Comparison of ENCODE assay signal across 1 cellular context in the genomic region with DNA sequence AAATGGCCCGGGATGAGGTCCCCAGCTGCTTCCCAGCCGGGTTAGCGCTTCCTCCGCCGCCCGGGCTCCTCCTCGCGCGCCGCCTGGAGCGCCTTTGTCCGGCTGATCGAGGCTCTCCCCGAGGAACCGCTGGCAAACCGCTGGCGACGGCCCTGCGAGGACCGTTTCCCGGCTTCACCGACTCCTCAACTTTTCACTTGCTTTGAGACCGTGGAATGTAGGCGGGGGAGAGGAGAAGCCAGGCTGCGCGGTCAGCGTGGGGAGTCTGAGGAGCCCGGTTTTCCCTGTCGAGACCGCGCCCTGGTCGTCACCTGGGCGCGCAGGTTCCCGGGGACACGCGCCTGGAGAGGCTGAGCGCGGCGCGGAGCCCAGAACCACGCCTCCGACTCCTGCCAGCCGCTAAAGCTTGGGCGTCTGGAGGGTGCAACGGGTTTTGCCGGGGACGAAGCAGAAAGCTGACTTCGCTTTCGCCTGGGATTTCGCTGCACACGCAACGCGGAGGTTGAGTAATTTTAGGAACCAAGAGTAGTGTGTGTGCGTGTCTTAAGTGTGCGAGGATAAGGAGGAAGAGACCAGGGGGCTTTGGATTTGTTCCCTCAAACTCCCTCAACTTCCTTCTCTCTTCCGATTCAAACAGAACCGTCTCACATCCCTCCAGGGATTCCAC.
A peak's percentile ranks its signal among the peaks of the same experiment; 100 is the strongest.
TF ChIP-seq lines count a peak whose summit lies in the region.

No MANE protein-coding gene starts in this region.

TF ChIP-seq in WTC11, 78 proteins besides CTCF, POLR2A, EP300 and RAD21 (continued from another document):
- TF ChIP-seq, protein P1, sequence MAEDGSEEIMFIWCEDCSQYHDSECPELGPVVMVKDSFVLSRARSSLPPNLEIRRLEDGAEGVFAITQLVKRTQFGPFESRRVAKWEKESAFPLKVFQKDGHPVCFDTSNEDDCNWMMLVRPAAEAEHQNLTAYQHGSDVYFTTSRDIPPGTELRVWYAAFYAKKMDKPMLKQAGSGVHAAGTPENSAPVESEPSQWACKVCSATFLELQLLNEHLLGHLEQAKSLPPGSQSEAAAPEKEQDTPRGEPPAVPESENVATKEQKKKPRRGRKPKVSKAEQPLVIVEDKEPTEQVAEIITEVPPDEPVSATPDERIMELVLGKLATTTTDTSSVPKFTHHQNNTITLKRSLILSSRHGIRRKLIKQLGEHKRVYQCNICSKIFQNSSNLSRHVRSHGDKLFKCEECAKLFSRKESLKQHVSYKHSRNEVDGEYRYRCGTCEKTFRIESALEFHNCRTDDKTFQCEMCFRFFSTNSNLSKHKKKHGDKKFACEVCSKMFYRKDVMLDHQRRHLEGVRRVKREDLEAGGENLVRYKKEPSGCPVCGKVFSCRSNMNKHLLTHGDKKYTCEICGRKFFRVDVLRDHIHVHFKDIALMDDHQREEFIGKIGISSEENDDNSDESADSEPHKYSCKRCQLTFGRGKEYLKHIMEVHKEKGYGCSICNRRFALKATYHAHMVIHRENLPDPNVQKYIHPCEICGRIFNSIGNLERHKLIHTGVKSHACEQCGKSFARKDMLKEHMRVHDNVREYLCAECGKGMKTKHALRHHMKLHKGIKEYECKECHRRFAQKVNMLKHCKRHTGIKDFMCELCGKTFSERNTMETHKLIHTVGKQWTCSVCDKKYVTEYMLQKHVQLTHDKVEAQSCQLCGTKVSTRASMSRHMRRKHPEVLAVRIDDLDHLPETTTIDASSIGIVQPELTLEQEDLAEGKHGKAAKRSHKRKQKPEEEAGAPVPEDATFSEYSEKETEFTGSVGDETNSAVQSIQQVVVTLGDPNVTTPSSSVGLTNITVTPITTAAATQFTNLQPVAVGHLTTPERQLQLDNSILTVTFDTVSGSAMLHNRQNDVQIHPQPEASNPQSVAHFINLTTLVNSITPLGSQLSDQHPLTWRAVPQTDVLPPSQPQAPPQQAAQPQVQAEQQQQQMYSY (CRISPR knock-in tag; IDR thresholded peaks at IDR 0.05): 0 out of 2 replicates have a peak, but pooled peaks have one; percentile 6
- no peak for TF ChIP-seq ATF2 (CRISPR knock-in tag; IDR thresholded peaks at IDR 0.05; ENCODE audit: borderline replicate concordance, low read depth)
- TF ChIP-seq FOXK1 (CRISPR knock-in tag; IDR thresholded peaks at IDR 0.05): no peak
- TF ChIP-seq ZNF423 (CRISPR knock-in tag; IDR thresholded peaks at IDR 0.05): 0 out of 2 replicates have a peak, but pooled peaks have one; percentile 19
- TF ChIP-seq, protein P2, sequence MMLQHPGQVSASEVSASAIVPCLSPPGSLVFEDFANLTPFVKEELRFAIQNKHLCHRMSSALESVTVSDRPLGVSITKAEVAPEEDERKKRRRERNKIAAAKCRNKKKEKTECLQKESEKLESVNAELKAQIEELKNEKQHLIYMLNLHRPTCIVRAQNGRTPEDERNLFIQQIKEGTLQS (CRISPR knock-in tag; conservative IDR thresholded peaks at IDR 0.05): no peak
- no peak for TF ChIP-seq ESRRA (CRISPR knock-in tag; IDR thresholded peaks at IDR 0.05; ENCODE audit: borderline replicate concordance)
- TF ChIP-seq MLX (CRISPR knock-in tag; IDR thresholded peaks at IDR 0.05): no peak
- no peak for TF ChIP-seq ETV6 (CRISPR knock-in tag; IDR thresholded peaks at IDR 0.05)
- no peak for TF ChIP-seq ZNF396 (CRISPR knock-in tag; IDR thresholded peaks at IDR 0.05; ENCODE audit: borderline replicate concordance)
- TF ChIP-seq, protein P3, sequence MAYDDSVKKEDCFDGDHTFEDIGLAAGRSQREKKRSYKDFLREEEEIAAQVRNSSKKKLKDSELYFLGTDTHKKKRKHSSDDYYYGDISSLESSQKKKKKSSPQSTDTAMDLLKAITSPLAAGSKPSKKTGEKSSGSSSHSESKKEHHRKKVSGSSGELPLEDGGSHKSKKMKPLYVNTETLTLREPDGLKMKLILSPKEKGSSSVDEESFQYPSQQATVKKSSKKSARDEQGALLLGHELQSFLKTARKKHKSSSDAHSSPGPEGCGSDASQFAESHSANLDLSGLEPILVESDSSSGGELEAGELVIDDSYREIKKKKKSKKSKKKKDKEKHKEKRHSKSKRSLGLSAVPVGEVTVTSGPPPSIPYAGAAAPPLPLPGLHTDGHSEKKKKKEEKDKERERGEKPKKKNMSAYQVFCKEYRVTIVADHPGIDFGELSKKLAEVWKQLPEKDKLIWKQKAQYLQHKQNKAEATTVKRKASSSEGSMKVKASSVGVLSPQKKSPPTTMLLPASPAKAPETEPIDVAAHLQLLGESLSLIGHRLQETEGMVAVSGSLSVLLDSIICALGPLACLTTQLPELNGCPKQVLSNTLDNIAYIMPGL (CRISPR knock-in tag; IDR thresholded peaks at IDR 0.05): no peak; the same call in 1 of the 2 replicates
- TF ChIP-seq ZNF219 (CRISPR knock-in tag; IDR thresholded peaks at IDR 0.05; ENCODE audit: borderline replicate concordance): 0 out of 2 replicates have a peak, but pooled peaks have one; percentile 39
- no peak for TF ChIP-seq NFYB (CRISPR knock-in tag; conservative IDR thresholded peaks at IDR 0.05; ENCODE audit: low read depth)
- TF ChIP-seq ZNF416 (CRISPR knock-in tag; IDR thresholded peaks at IDR 0.05): no peak
- TF ChIP-seq, protein P4, sequence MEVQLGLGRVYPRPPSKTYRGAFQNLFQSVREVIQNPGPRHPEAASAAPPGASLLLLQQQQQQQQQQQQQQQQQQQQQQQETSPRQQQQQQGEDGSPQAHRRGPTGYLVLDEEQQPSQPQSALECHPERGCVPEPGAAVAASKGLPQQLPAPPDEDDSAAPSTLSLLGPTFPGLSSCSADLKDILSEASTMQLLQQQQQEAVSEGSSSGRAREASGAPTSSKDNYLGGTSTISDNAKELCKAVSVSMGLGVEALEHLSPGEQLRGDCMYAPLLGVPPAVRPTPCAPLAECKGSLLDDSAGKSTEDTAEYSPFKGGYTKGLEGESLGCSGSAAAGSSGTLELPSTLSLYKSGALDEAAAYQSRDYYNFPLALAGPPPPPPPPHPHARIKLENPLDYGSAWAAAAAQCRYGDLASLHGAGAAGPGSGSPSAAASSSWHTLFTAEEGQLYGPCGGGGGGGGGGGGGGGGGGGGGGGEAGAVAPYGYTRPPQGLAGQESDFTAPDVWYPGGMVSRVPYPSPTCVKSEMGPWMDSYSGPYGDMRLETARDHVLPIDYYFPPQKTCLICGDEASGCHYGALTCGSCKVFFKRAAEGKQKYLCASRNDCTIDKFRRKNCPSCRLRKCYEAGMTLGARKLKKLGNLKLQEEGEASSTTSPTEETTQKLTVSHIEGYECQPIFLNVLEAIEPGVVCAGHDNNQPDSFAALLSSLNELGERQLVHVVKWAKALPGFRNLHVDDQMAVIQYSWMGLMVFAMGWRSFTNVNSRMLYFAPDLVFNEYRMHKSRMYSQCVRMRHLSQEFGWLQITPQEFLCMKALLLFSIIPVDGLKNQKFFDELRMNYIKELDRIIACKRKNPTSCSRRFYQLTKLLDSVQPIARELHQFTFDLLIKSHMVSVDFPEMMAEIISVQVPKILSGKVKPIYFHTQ (CRISPR knock-in tag; IDR thresholded peaks at IDR 0.05): no peak
- TF ChIP-seq ZNF138 (CRISPR knock-in tag; conservative IDR thresholded peaks at IDR 0.05): no peak
- TF ChIP-seq, protein P5, sequence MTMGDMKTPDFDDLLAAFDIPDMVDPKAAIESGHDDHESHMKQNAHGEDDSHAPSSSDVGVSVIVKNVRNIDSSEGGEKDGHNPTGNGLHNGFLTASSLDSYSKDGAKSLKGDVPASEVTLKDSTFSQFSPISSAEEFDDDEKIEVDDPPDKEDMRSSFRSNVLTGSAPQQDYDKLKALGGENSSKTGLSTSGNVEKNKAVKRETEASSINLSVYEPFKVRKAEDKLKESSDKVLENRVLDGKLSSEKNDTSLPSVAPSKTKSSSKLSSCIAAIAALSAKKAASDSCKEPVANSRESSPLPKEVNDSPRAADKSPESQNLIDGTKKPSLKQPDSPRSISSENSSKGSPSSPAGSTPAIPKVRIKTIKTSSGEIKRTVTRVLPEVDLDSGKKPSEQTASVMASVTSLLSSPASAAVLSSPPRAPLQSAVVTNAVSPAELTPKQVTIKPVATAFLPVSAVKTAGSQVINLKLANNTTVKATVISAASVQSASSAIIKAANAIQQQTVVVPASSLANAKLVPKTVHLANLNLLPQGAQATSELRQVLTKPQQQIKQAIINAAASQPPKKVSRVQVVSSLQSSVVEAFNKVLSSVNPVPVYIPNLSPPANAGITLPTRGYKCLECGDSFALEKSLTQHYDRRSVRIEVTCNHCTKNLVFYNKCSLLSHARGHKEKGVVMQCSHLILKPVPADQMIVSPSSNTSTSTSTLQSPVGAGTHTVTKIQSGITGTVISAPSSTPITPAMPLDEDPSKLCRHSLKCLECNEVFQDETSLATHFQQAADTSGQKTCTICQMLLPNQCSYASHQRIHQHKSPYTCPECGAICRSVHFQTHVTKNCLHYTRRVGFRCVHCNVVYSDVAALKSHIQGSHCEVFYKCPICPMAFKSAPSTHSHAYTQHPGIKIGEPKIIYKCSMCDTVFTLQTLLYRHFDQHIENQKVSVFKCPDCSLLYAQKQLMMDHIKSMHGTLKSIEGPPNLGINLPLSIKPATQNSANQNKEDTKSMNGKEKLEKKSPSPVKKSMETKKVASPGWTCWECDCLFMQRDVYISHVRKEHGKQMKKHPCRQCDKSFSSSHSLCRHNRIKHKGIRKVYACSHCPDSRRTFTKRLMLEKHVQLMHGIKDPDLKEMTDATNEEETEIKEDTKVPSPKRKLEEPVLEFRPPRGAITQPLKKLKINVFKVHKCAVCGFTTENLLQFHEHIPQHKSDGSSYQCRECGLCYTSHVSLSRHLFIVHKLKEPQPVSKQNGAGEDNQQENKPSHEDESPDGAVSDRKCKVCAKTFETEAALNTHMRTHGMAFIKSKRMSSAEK (CRISPR knock-in tag; IDR thresholded peaks at IDR 0.05; ENCODE audit: borderline replicate concordance): no peak
- TF ChIP-seq TCF7 (CRISPR knock-in tag; IDR thresholded peaks at IDR 0.05; ENCODE audit: low read depth): no peak
- TF ChIP-seq ZSCAN18 (CRISPR knock-in tag; IDR thresholded peaks at IDR 0.05): no peak
- TF ChIP-seq SOX15 (CRISPR knock-in tag; IDR thresholded peaks at IDR 0.05): no peak
- TF ChIP-seq ZNF671 (CRISPR knock-in tag; IDR thresholded peaks at IDR 0.05): no peak
- TF ChIP-seq SP1 (CRISPR knock-in tag; conservative IDR thresholded peaks at IDR 0.05): no peak
- peak; percentile 16 for TF ChIP-seq FOXP1 (CRISPR knock-in tag; IDR thresholded peaks at IDR 0.05; ENCODE audit: borderline replicate concordance)
- TF ChIP-seq SMAD4 (CRISPR knock-in tag; IDR thresholded peaks at IDR 0.05): 0 out of 2 replicates have a peak, but pooled peaks have one; percentile 33
- no peak for TF ChIP-seq ZNF121 (CRISPR knock-in tag; IDR thresholded peaks at IDR 0.05)
- TF ChIP-seq CREM (CRISPR knock-in tag; IDR thresholded peaks at IDR 0.05): no peak
- no peak for TF ChIP-seq GTF2I (CRISPR knock-in tag; conservative IDR thresholded peaks at IDR 0.05)
- TF ChIP-seq GRHL2 (CRISPR knock-in tag; IDR thresholded peaks at IDR 0.05; ENCODE audit: insufficient replicate concordance, severe bottlenecking): no peak
